In the genomic region with DNA sequence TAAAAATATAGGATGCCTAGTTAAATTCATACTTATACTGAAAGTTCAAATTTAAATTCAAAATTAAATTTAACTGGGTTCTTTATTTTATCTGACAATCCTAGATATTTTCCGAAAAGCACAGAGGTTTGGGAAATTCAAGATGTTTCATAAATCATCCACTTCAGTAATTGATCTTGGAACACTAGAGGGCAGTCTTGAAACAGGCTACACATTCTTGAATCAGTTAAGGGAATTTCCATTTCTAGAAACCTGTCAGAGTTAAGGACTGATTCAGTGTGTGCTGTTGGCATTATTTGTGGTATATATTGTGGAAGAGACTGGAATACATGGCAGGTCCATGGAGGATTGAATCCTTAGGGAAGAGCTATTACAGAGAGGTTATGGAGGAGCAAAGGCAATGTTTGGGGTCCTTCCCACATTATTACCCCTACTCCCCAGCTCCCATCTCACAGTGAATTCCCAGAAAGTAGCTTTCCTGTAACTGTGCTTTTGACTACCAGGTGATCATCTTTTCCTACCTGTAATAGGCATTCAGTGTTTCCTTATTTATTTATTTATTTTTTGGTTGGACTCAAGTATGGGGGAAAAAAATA, we compare ENCODE assay signal across 8 cellular contexts.
DNase-seq lines count a peak whose midpoint lies in the region; ATAC-seq, FAIRE-seq and TF ChIP-seq lines count a peak whose summit lies in the region.

No MANE protein-coding gene starts in this region.

- peaks cover 3 to 8% (median 5%) of the 10 kb centered on the region in 4 donors for H3K4me1 Mint-ChIP-seq in CD4-positive, alpha-beta memory T cell

- no peak for TF ChIP-seq EP300 in transverse colon (IDR thresholded peaks at IDR 0.05; ENCODE audit: low read depth)

- no peaks in the 10 kb centered on the region for H3K36me3 ChIP-seq in CD4-positive, alpha-beta memory T cell (ENCODE audit: insufficient read depth, low read length)
- no peaks in the 10 kb centered on the region for H3K36me3 ChIP-seq in body of pancreas (replicated peaks in 1 of 2; ENCODE audit: insufficient read depth in 1 of 2, low read depth in 2 of 2)
- H3K36me3 ChIP-seq in kidney (ENCODE audit: control insufficient read depth in 1 of 2, insufficient read depth in 2 of 2, low read length in 2 of 2) = peaks cover 0 to 4% of the 10 kb centered on the region in 2 donors
- no peaks in the 10 kb centered on the region for H3K36me3 ChIP-seq in transverse colon

- in situ Hi-C loops in transverse colon (cut with MboI; ENCODE audit: low pct_ligation_motif_present in 1 of 4, low pct_unique_long_range_greater_than_20kb in 1 of 4, low sequenced_read_pairs in 3 of 4) = loop anchor here in 3 of 4 donors (5.0 to 25.0 kb wide), 4 partner anchors 307 to 512 kb away; no protein-coding TSS in a partner anchor

- POLR2A ChIA-PET in CD4-positive, alpha-beta memory T cell (lab: Charles Lee; ENCODE audit: partially characterized antibody) = no interaction called here

- no peaks in the 10 kb centered on the region for H3K27me3 Mint-ChIP-seq in CD4-positive, alpha-beta memory T cell

- DNase-seq in CD4-positive, alpha-beta memory T cell = peak in 4 of 5 donors; percentile 55 to 60 (median 57)
- DNase-seq in NCI-H345 (lab: John Stamatoyannopoulos, UW) = peak; percentile 34
- DNase-seq in body of pancreas = no peak
- DNase-seq in kidney = no peak
- no peak for DNase-seq in transverse colon
- no peak for DNase-seq in NK-92 (lab: John Stamatoyannopoulos, UW; ENCODE audit: unreplicated experiment)

- no peaks in the 10 kb centered on the region for H3K4me1 ChIP-seq in CD4-positive, alpha-beta memory T cell (ENCODE audit: insufficient read depth, low read length)
- H3K4me1 ChIP-seq in body of pancreas (no peaks in the 10 kb centered on the region), kidney (ENCODE audit: control insufficient read depth in 1 of 2, insufficient read depth in 1 of 2, low read depth in 1 of 2, low read length in 2 of 2) (peaks cover 11 to 26% of the 10 kb centered on the region in 2 donors), transverse colon (no peaks in the 10 kb centered on the region)

- no peaks in the 10 kb centered on the region for H3K36me3 Mint-ChIP-seq in CD4-positive, alpha-beta memory T cell

- TF ChIP-seq POLR2A in body of pancreas (IDR thresholded peaks at IDR 0.05) = no peak
- TF ChIP-seq POLR2A in transverse colon (IDR thresholded peaks at IDR 0.05) = no peak

- no peak overlapping the region for H3K27ac ChIP-seq in CD4-positive, alpha-beta memory T cell (ENCODE audit: low read depth, low read length)
- no peak overlapping the region for H3K27ac ChIP-seq in body of pancreas
- H3K27ac ChIP-seq in kidney (ENCODE audit: low read depth in 2 of 2, low read length in 2 of 2) = no peak overlapping the region
- no peak overlapping the region for H3K27ac ChIP-seq in transverse colon

- no peak overlapping the region for H3K9ac ChIP-seq in kidney (ENCODE audit: low read length in 2 of 2)

- ATAC-seq in GM18519 (IDR thresholded peaks at IDR 0.05; ENCODE audit: low FRiP score, unreplicated experiment) (peak; percentile 72), HG03095 (IDR thresholded peaks at IDR 0.05; ENCODE audit: unreplicated experiment) (peak; percentile 58), body of pancreas (peak; percentile 53)

- TF ChIP-seq CTCF in body of pancreas (IDR thresholded peaks at IDR 0.05) = peak; percentile 21 to 64 (median 57)
- TF ChIP-seq CTCF in kidney (IDR thresholded peaks at IDR 0.05; ENCODE audit: borderline replicate concordance, extremely low read depth, insufficient read depth) = peak; percentile 75
- TF ChIP-seq CTCF in transverse colon (IDR thresholded peaks at IDR 0.05) = peak; percentile 54 to 67 (median 61)

- 19 to 43% methylated on average over 1 of the region's 1 CpG for WGBS in body of pancreas, 2 donors
- 0 to 4% methylated on average over 1 of the region's 1 CpG for WGBS in transverse colon (ENCODE audit: low coverage in 1 of 2), 2 donors

- CTCF ChIA-PET in CD4-positive, alpha-beta memory T cell (lab: Charles Lee; ENCODE audit: partially characterized antibody) = interaction anchor here (0.9 to 23.6 kb wide), 23 partner anchors 8 to 522 kb away, joined by 3 to 733 read pairs (median 3); no protein-coding TSS in a partner anchor

- no peak overlapping the region for H3K4me3 ChIP-seq in CD4-positive, alpha-beta memory T cell (ENCODE audit: low read length in 2 of 2)
- H3K4me3 ChIP-seq in body of pancreas (no peak overlapping the region), kidney (ENCODE audit: low read length in 2 of 2) (no peak overlapping the region), transverse colon (no peak overlapping the region)

- FAIRE-seq in kidney (lab: Jason Lieb, UNC) = peak; percentile 98

- H3K27me3 ChIP-seq in CD4-positive, alpha-beta memory T cell (ENCODE audit: insufficient read depth, low read length) = no peaks in the 10 kb centered on the region
- H3K27me3 ChIP-seq in body of pancreas (no peaks in the 10 kb centered on the region), transverse colon (no peaks in the 10 kb centered on the region)

- no peaks in the 10 kb centered on the region for H3K9me3 Mint-ChIP-seq in CD4-positive, alpha-beta memory T cell

- intact Hi-C loops in CD4-positive, alpha-beta memory T cell (cut with micrococcal nuclease) = loop anchor here (1.0 kb wide), 3 partner anchors 206 to 510 kb away; no protein-coding TSS in a partner anchor
- intact Hi-C loops in body of pancreas (cut with DNase I) (no loop called here), kidney (cut with DNase I) (no loop called here), transverse colon (cut with DNase I; ENCODE audit: low total_unique reads) (no loop called here)

- H3K27ac Mint-ChIP-seq in CD4-positive, alpha-beta memory T cell = no peak overlapping the region

- no peaks in the 10 kb centered on the region for H3K9me3 ChIP-seq in CD4-positive, alpha-beta memory T cell (ENCODE audit: control insufficient read depth in 1 of 2, low read length in 2 of 2)
- no peaks in the 10 kb centered on the region for H3K9me3 ChIP-seq in body of pancreas
- H3K9me3 ChIP-seq in kidney (ENCODE audit: control insufficient read depth in 1 of 2, low read length in 2 of 2) = no peaks in the 10 kb centered on the region
- H3K9me3 ChIP-seq in transverse colon = no peaks in the 10 kb centered on the region

- no peak overlapping the region for H3K4me3 Mint-ChIP-seq in CD4-positive, alpha-beta memory T cell

Comparison
In these comparisons a context has a peak if more than half of its experiments do, and no peak if none do; other contexts are left out.
1. DNase-seq: peak in CD4-positive, alpha-beta memory T cell (4 of 5) and NCI-H345 (single experiment); none in body of pancreas (0 of 4), kidney (single experiment), transverse colon (single experiment) and NK-92 (single experiment).
2. Peak in every context shown above with its lines, with median percentiles within 50 percentile points of each other: ATAC-seq and CTCF ChIP-seq.